In the genomic region with DNA sequence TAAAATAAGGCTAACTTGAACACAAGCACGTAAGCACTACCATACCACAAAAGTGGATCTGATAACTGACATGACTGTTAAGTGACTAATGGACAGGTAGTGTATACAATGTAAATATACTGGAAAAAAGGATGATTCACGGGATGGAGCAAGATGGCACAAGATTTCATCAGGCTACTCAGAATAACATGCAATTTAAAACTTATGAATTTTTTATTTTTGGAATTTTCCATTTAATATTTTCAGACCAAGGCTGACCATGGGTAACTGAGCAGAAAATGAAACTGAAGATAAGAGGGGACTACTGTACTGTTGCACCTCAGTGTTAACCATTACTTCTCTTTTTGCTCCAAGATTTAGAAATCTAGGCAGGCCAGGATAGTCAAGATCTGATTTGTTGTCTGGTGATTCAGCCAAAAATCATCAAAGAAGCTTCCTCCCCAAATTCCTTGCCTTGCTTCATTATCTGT, we compare ENCODE assay signal across 14 cellular contexts.
A peak's percentile ranks its signal among the peaks of the same experiment; 100 is the strongest.
DNase-seq lines count a peak whose midpoint lies in the region; ATAC-seq and TF ChIP-seq lines count a peak whose summit lies in the region.
"Had no signal": no experiment of that assay in that cellular context is flagged by ENCODE, and none has a peak within 500 bp of the region (broad histone marks: within the 10 kb centered on the region; RNA-seq: fewer than 3 reads in every experiment).

No MANE protein-coding gene starts in this region.

- H3K4me1 ChIP-seq in HAP-1, result no peaks in the 10 kb centered on the region

- H3K9me3 ChIP-seq in HAP-1, result no peaks in the 10 kb centered on the region

- no peaks in the 10 kb centered on the region for H3K36me3 ChIP-seq in HAP-1 (replicated peaks)

- TF ChIP-seq CTCF in choroid plexus epithelial cell (conservative IDR thresholded peaks at IDR 0.05; ENCODE audit: low read depth, low read length), result no peak

- peak; percentile 56 for ATAC-seq in GM21515 (IDR thresholded peaks at IDR 0.05; ENCODE audit: unreplicated experiment)
- ATAC-seq: activated T-cell treated with anti-CD3 and anti-CD28 coated beads, Interleukin-2, amount 50 U/mL, for 4 hours had no signal

- DNase-seq in AG08395 (ENCODE audit: low spot score) (peak; percentile 19), HPDE6-E6E7 (ENCODE audit: extremely low spot score) (peak; percentile 72), choroid plexus epithelial cell (ENCODE audit: low read depth) (peak; percentile 84), HAP-1 (ENCODE audit: low spot score in 2 of 2) (no peak), NCI-H1092 (lab: John Stamatoyannopoulos, UW) (no peak), D341Med (ENCODE audit: low spot score) (no peak), HK-2 (ENCODE audit: unreplicated experiment) (no peak)
- DNase-seq: activated T-cell treated with anti-CD3 and anti-CD28 coated beads, Interleukin-2, amount 50 U/mL, for 4 hours; AML-193; hypothalamus; NCI-H526 treated with DMSO at 0.1 percent for 48 hours; stimulated activated naive CD4-positive, alpha-beta T cell treated with Interleukin-2 at 50 U/mL for 16 hours had no signal

- H3K4me3 ChIP-seq in choroid plexus epithelial cell (ENCODE audit: low read depth, low read length) (no peak overlapping the region), HAP-1 (no peak overlapping the region)
- H3K4me3 ChIP-seq: coronary artery had no signal

- in situ Hi-C loops in HAP-1 (cut with MboI; ENCODE audit: low sequenced_read_pairs), result no loop called here

- H3K27me3 ChIP-seq in HAP-1 (ENCODE audit: low read depth), result no peaks in the 10 kb centered on the region

Comparison
In these comparisons a context has a peak if more than half of its experiments do, and no peak if none do; other contexts are left out.
1. DNase-seq: peak in AG08395 (single experiment), HPDE6-E6E7 (single experiment) and choroid plexus epithelial cell (single experiment); none in HAP-1 (0 of 2), NCI-H1092 (single experiment), D341Med (single experiment) and HK-2 (single experiment).